16 cellular contexts compared by ENCODE assay signal in the genomic region with DNA sequence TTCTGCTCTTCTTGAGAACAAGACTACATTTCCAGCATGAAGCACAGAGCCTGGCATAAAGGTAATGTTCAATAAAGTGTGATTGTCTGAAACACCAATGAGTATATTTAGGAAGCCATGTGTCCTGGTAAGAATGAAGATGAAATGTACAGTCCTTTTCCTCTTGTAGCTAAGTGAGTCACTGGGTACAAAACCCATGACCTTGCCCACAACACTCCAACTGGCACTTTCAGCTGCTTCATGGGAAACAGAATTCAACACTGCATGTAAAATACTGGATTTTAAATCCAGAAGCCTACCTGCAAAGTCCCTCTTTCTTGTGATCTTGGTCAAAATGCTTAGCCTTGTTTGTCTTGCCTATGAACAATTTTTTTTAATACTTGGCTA.
A peak's percentile ranks its signal among the peaks of the same experiment; 100 is the strongest.
DNase-seq lines count a peak whose midpoint lies in the region; ATAC-seq and TF ChIP-seq lines count a peak whose summit lies in the region.
"Had no signal": no experiment of that assay in that cellular context is flagged by ENCODE, and none has a peak within 500 bp of the region (broad histone marks: within the 10 kb centered on the region; RNA-seq: fewer than 3 reads in every experiment).

No MANE protein-coding gene starts in this region.

- H3K4me1 ChIP-seq in Loucy (ENCODE audit: insufficient read depth, low read length, poor library complexity, severe bottlenecking), result peaks cover 6% of the 10 kb centered on the region
- peaks cover 7 to 12% (median 10%) of the 10 kb centered on the region in 4 donors for H3K4me1 ChIP-seq in upper lobe of left lung
- H3K4me1 ChIP-seq in osteoblast (ENCODE audit: insufficient read depth, low read length), result peaks cover 5% of the 10 kb centered on the region
- H3K4me1 ChIP-seq in neuronal stem cell (ENCODE audit: control insufficient read depth in 2 of 2, insufficient read depth in 1 of 2, low read depth in 1 of 2, low read length in 2 of 2), result peaks cover 0 to 5% of the 10 kb centered on the region in 2 donors

- no peak for TF ChIP-seq EP300 in upper lobe of left lung (IDR thresholded peaks at IDR 0.05)

- H3K18ac ChIP-seq in neuronal stem cell (ENCODE audit: low read length), result no peak overlapping the region

- TF ChIP-seq POLR2A in upper lobe of left lung (IDR thresholded peaks at IDR 0.05), result no peak

- no peak overlapping the region for H3K4ac ChIP-seq in neuronal stem cell (ENCODE audit: low read length)

- H2BK12ac ChIP-seq in neuronal stem cell (ENCODE audit: low read length), result no peak overlapping the region

- no peaks in the 10 kb centered on the region for H3K79me2 ChIP-seq in Loucy (ENCODE audit: insufficient read depth, low read length)
- no peaks in the 10 kb centered on the region for H3K79me2 ChIP-seq in osteoblast (ENCODE audit: insufficient read depth, low read length)

- H3K14ac ChIP-seq in neuronal stem cell (ENCODE audit: low read length), result no peak overlapping the region

- no peaks in the 10 kb centered on the region for H3K79me1 ChIP-seq in neuronal stem cell (ENCODE audit: low read depth, low read length)

- no peak overlapping the region for H3K23ac ChIP-seq in neuronal stem cell (ENCODE audit: low read depth, low read length, poor library complexity)

- no peak overlapping the region for H2AK5ac ChIP-seq in neuronal stem cell (ENCODE audit: low read depth, low read length)

- H2AFZ ChIP-seq in Loucy (ENCODE audit: low read length), result peak overlapping the region; percentile 53; the same call in 1 of the 2 replicates
- H2AFZ ChIP-seq in osteoblast (ENCODE audit: low read length), result no peak overlapping the region
- no peak overlapping the region for H2AFZ ChIP-seq in neuronal stem cell (ENCODE audit: low read length)

- H2BK5ac ChIP-seq in neuronal stem cell (ENCODE audit: low read length), result no peak overlapping the region

- no peak overlapping the region for H2BK120ac ChIP-seq in neuronal stem cell (ENCODE audit: low read depth, low read length)

- H3K9me2 ChIP-seq in Loucy (replicated peaks; ENCODE audit: low read depth, low read length), result no peaks in the 10 kb centered on the region

- H4K8ac ChIP-seq in neuronal stem cell (ENCODE audit: low read depth, low read length), result no peak overlapping the region

- no peak overlapping the region for H2BK15ac ChIP-seq in neuronal stem cell (ENCODE audit: low read length)

- TF ChIP-seq CTCF in Loucy (conservative IDR thresholded peaks at IDR 0.05; ENCODE audit: low read length), result no peak
- no peak for TF ChIP-seq CTCF in upper lobe of left lung (IDR thresholded peaks at IDR 0.05)
- no peak for TF ChIP-seq CTCF in osteoblast (IDR thresholded peaks at IDR 0.05; ENCODE audit: extremely low read depth, low read depth, low read length)
- TF ChIP-seq CTCF in brain microvascular endothelial cell (IDR thresholded peaks at IDR 0.05; ENCODE audit: low read depth, low read length, missing control alignments), result no peak

- H3K27ac ChIP-seq in upper lobe of left lung, result no peak overlapping the region
- H3K27ac ChIP-seq in osteoblast (ENCODE audit: low read depth, low read length), result no peak overlapping the region
- no peak overlapping the region for H3K27ac ChIP-seq in brain microvascular endothelial cell
- no peak overlapping the region for H3K27ac ChIP-seq in neuronal stem cell (replicated peaks; ENCODE audit: low read length)

- H3F3A ChIP-seq in Loucy (ENCODE audit: low read depth), result no peaks in the 10 kb centered on the region

- no peak overlapping the region for H3K4me2 ChIP-seq in Loucy (ENCODE audit: low read depth, low read length, poor library complexity, severe bottlenecking)
- H3K4me2 ChIP-seq in osteoblast (ENCODE audit: insufficient read depth, low read length), result no peak overlapping the region
- H3K4me2 ChIP-seq in neuronal stem cell (ENCODE audit: insufficient read depth, low read length, poor library complexity, severe bottlenecking), result no peak overlapping the region

- in situ Hi-C loops in brain microvascular endothelial cell (cut with HindIII; ENCODE audit: low pct_ligation_motif_present, low sequenced_read_pairs), result no loop called here

- ATAC-seq in GM18517 (IDR thresholded peaks at IDR 0.05; ENCODE audit: unreplicated experiment) (peak; percentile 11), GM21723 (IDR thresholded peaks at IDR 0.05; ENCODE audit: unreplicated experiment) (peak; percentile 37), upper lobe of left lung (ENCODE audit: low FRiP score in 2 of 2) (no peak)
- ATAC-seq: naive thymus-derived CD4-positive, alpha-beta T cell; WTC11 had no signal

- H3K27me3 ChIP-seq in Loucy (ENCODE audit: insufficient read depth, low read length, poor library complexity, severe bottlenecking), result no peaks in the 10 kb centered on the region
- no peaks in the 10 kb centered on the region for H3K27me3 ChIP-seq in upper lobe of left lung
- H3K27me3 ChIP-seq in osteoblast (ENCODE audit: insufficient read depth, low read length), result peaks cover 55% of the 10 kb centered on the region
- H3K27me3 ChIP-seq in brain microvascular endothelial cell (replicated peaks), result peaks cover 14% of the 10 kb centered on the region
- H3K27me3 ChIP-seq in neuronal stem cell (ENCODE audit: control insufficient read depth in 3 of 3, insufficient read depth in 3 of 3, low read depth in 1 of 3, low read length in 3 of 3), result peaks cover 0 to 27% (median 0%) of the 10 kb centered on the region in 3 experiments
- H3K27me3 ChIP-seq: spleen had no signal

- no peak overlapping the region for H3K9ac ChIP-seq in Loucy (ENCODE audit: low read depth, low read length, poor library complexity, severe bottlenecking)
- H3K9ac ChIP-seq in neuronal stem cell (ENCODE audit: low read depth, low read length, poor library complexity), result no peak overlapping the region

- DNase-seq in myocyte (ENCODE audit: low read depth) (peak; percentile 84), upper lobe of left lung (no peak), osteoblast (ENCODE audit: insufficient read length, low spot score, missing footprints) (no peak), brain microvascular endothelial cell (no peak), neuronal stem cell (ENCODE audit: low spot score) (no peak)
- DNase-seq: caudate nucleus; CD4-positive, alpha-beta memory T cell; MM.1S; naive thymus-derived CD4-positive, alpha-beta T cell; NCI-H446; Right ventricle myocardium superior; spleen had no signal

- H3K36me3 ChIP-seq in Loucy (ENCODE audit: insufficient read depth, low read length) (no peaks in the 10 kb centered on the region), upper lobe of left lung (no peaks in the 10 kb centered on the region), osteoblast (ENCODE audit: insufficient read depth, low read length) (no peaks in the 10 kb centered on the region), brain microvascular endothelial cell (replicated peaks) (no peaks in the 10 kb centered on the region), neuronal stem cell (replicated peaks in 1 of 2; ENCODE audit: control insufficient read depth in 2 of 2, insufficient read depth in 2 of 2, low read length in 2 of 2) (no peaks in the 10 kb centered on the region)
- H3K36me3 ChIP-seq: spleen had no signal

- no peak overlapping the region for H3K4me3 ChIP-seq in Loucy (ENCODE audit: low read length, poor library complexity, severe bottlenecking)
- H3K4me3 ChIP-seq in upper lobe of left lung, result no peak overlapping the region
- H3K4me3 ChIP-seq in osteoblast (ENCODE audit: insufficient read depth, low read length), result no peak overlapping the region
- no peak overlapping the region for H3K4me3 ChIP-seq in brain microvascular endothelial cell (ENCODE audit: low read depth, low read length)
- H3K4me3 ChIP-seq in neuronal stem cell (ENCODE audit: low read length in 2 of 2), result no peak overlapping the region
- H3K4me3 ChIP-seq: spleen had no signal

- H4K20me1 ChIP-seq in Loucy (ENCODE audit: insufficient read depth, low read length, poor library complexity, severe bottlenecking), result no peaks in the 10 kb centered on the region
- no peaks in the 10 kb centered on the region for H4K20me1 ChIP-seq in osteoblast (ENCODE audit: insufficient read depth, low read length)

- no peaks in the 10 kb centered on the region for H3K9me3 ChIP-seq in Loucy (ENCODE audit: insufficient read depth, low read depth, low read length)
- H3K9me3 ChIP-seq in upper lobe of left lung, result no peaks in the 10 kb centered on the region
- H3K9me3 ChIP-seq in osteoblast (ENCODE audit: low read depth, low read length), result no peaks in the 10 kb centered on the region
- no peaks in the 10 kb centered on the region for H3K9me3 ChIP-seq in neuronal stem cell (replicated peaks in 1 of 2; ENCODE audit: control insufficient read depth in 2 of 2, insufficient read depth in 1 of 2, low read depth in 1 of 2, low read length in 2 of 2)

- H4K91ac ChIP-seq in neuronal stem cell (ENCODE audit: low read depth, low read length, poor library complexity), result no peak overlapping the region

Comparison
In these comparisons a context has a peak if more than half of its experiments do, and no peak if none do; other contexts are left out.
1. ATAC-seq: peak in GM18517 (single experiment) and GM21723 (single experiment); none in upper lobe of left lung (0 of 2).